Comparison of ENCODE assay signal across 11 cellular contexts in the genomic region with DNA sequence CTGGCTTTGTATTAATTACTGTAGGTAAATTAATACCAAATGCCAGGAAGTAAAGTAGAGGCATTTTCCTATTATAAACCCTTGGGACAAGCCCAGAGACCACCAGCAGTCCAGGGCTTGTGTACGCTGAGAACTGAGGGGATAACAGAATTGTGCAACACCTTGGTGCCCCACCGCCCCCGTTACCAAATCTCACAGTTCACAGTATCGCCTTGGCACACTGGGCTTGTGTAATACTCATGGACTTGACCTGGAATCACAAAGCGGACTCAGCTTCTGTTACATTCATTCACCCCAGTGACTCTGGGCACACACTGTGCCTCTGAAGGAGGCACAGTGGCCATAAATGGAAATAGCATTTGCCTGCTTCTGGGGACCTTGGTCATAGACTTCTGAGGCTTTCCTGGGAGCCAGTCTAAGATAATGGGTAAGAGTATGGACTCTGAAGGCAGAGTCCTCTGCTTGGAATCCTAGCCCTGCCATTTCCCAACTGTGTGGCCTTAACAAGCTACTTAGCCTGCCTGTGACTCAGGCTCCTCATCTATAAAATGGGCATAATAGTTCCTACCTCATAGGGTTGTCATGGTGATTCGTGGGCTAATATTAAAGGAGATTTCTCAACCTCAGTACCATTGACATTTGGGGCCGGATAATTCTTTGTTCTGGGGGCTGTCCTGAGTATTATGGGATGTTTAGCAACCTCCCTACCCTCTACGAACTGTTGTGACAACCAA.
"Had no signal": no experiment of that assay in that cellular context is flagged by ENCODE, and none has a peak within 500 bp of the region (broad histone marks: within the 10 kb centered on the region; RNA-seq: fewer than 3 reads in every experiment).

No MANE protein-coding gene starts in this region.

- ATAC-seq: activated CD4-positive, CD25-positive, alpha-beta regulatory T cell treated with anti-CD3 and anti-CD28 coated beads, Interleukin-2, amount 50 U/mL, for 24 hours; left lung had no signal

- DNase-seq: activated naive CD4-positive, alpha-beta T cell; activated naive CD8-positive, alpha-beta T cell treated with anti-CD3 and anti-CD28 coated beads, Interleukin-2, amount 10 ng/mL, durations not matched to agents 7 days and 5 days; activated T-cell treated with anti-CD3 and anti-CD28 coated beads for 4 hours; aorta; effector memory CD4-positive, alpha-beta T cell; left lung; stimulated activated CD4-positive, alpha-beta T cell treated with anti-CD3 and anti-CD28 coated beads, Interleukin-12 subunit alpha, Interleukin-12 subunit beta, amount 100 ng/mL, for 4 hours; stimulated activated CD4-positive, alpha-beta T cell treated with anti-CD3 and anti-CD28 coated beads, Interleukin-2, amount 100 ng/mL, for 24 hours; stomach had no signal

- H3K27ac ChIP-seq: left lung had no signal

- H3K9me3 ChIP-seq: left lung, stomach, tibial nerve had no signal

- H3K27me3 ChIP-seq: left lung, stomach, tibial nerve had no signal

- H3K4me3 ChIP-seq: left lung, stomach, tibial nerve had no signal
